In the genomic region with DNA sequence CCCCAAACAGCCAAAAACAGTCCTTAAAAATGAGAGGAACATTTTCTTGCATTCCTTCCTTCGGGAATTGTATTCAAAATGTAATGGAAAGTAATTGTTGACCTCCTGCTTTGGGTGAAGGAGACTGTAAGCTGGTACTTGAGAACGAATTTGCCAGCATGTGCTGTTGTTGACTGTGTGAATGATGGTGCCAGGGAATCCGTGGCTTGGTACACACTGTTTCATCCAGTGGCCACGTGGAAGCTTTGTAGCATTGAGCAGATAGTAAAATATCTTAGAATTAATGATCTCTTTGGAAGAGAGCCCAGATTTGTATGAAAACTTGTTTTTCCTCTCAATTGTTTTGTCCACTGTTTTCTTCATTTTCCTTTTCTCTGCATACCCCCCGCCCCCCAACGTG, we compare ENCODE assay signal across 29 cellular contexts. TPM values are rescaled to one million over a fixed set of nuclear protein-coding genes. Genes with fewer than 3 reads are reported as not detected.
DNase-seq lines count a peak whose midpoint lies in the region; ATAC-seq and TF ChIP-seq lines count a peak whose summit lies in the region.
"Had no signal": no experiment of that assay in that cellular context is flagged by ENCODE, and none has a peak within 500 bp of the region (broad histone marks: within the 10 kb centered on the region; RNA-seq: fewer than 3 reads in every experiment).

No MANE protein-coding gene starts in this region.

- H3K4me3 Mint-ChIP-seq in activated naive CD8-positive, alpha-beta T cell, result peak overlapping the region; percentile 18
- H3K4me3 Mint-ChIP-seq in activated naive CD8-positive, alpha-beta T cell treated with anti-CD3 and anti-CD28 coated beads for 36 hours, result no peak overlapping the region
- peak overlapping the region in 4 of 5 experiments; percentile 62 to 76 (median 72) for H3K4me3 Mint-ChIP-seq in brain
- H3K4me3 Mint-ChIP-seq: T-cell had no signal

- TF ChIP-seq POLR2A in GM18505 (IDR thresholded peaks at IDR 0.05; ENCODE audit: borderline replicate concordance, extremely low read depth, insufficient read depth, insufficient read length), result no peak

- H3K27ac ChIP-seq in neural cell (ENCODE audit: low read length), result no peak overlapping the region
- H3K27ac ChIP-seq: GM23248, PC-9, SJSA1 had no signal

- H3K4me3 ChIP-seq in neural cell (ENCODE audit: low read length), result peak overlapping the region; percentile 75
- H3K4me3 ChIP-seq: GM23248, PC-9, SJSA1 had no signal

- ATAC-seq in GM18505 (IDR thresholded peaks at IDR 0.05; ENCODE audit: unreplicated experiment), result no peak
- ATAC-seq: Right ventricle myocardium inferior, T-cell had no signal

- no peaks in the 10 kb centered on the region for H3K9me2 ChIP-seq in neural cell (ENCODE audit: insufficient read depth, low read length)

- H3K27ac Mint-ChIP-seq in activated naive CD8-positive, alpha-beta T cell, result no peak overlapping the region
- no peak overlapping the region for H3K27ac Mint-ChIP-seq in activated naive CD8-positive, alpha-beta T cell treated with anti-CD3 and anti-CD28 coated beads for 36 hours
- H3K27ac Mint-ChIP-seq in brain, result no peak overlapping the region
- H3K27ac Mint-ChIP-seq: CD14-positive monocyte; CD8-positive, alpha-beta memory T cell; T-cell had no signal

- peaks cover 19% of the 10 kb centered on the region for H3K4me1 Mint-ChIP-seq in activated naive CD8-positive, alpha-beta T cell (ENCODE audit: low read depth)
- peaks cover 20% of the 10 kb centered on the region for H3K4me1 Mint-ChIP-seq in activated naive CD8-positive, alpha-beta T cell treated with anti-CD3 and anti-CD28 coated beads for 36 hours
- peaks cover 4% of the 10 kb centered on the region for H3K4me1 Mint-ChIP-seq in brain

- no peaks in the 10 kb centered on the region for H3K36me3 Mint-ChIP-seq in activated naive CD8-positive, alpha-beta T cell
- no peaks in the 10 kb centered on the region for H3K36me3 Mint-ChIP-seq in activated naive CD8-positive, alpha-beta T cell treated with anti-CD3 and anti-CD28 coated beads for 36 hours
- H3K36me3 Mint-ChIP-seq in brain, result no peaks in the 10 kb centered on the region
- H3K36me3 Mint-ChIP-seq: CD8-positive, alpha-beta memory T cell had no signal

- peaks cover 55% of the 10 kb centered on the region for H3K27me3 ChIP-seq in neural cell (ENCODE audit: insufficient read depth, low read depth, low read length)

- no peaks in the 10 kb centered on the region for H4K20me1 ChIP-seq in neural cell (ENCODE audit: insufficient read depth)

- no peak for TF ChIP-seq EP300 in neural cell (conservative IDR thresholded peaks at IDR 0.05; ENCODE audit: poor library complexity, severe bottlenecking)

- no peaks in the 10 kb centered on the region for H3F3A ChIP-seq in neural cell (ENCODE audit: insufficient read depth, low read length, poor library complexity, severe bottlenecking)

- no peaks in the 10 kb centered on the region for H3K9me3 ChIP-seq in neural cell (ENCODE audit: low read length)
- H3K9me3 ChIP-seq: BE2C had no signal

- H3K27me3 Mint-ChIP-seq in activated naive CD8-positive, alpha-beta T cell, result peaks cover 44% of the 10 kb centered on the region
- H3K27me3 Mint-ChIP-seq in activated naive CD8-positive, alpha-beta T cell treated with anti-CD3 and anti-CD28 coated beads for 36 hours, result peaks cover 75% of the 10 kb centered on the region
- peaks cover 78% of the 10 kb centered on the region for H3K27me3 Mint-ChIP-seq in brain

- no peaks in the 10 kb centered on the region for H3K9me3 Mint-ChIP-seq in activated naive CD8-positive, alpha-beta T cell (ENCODE audit: low read depth)
- H3K9me3 Mint-ChIP-seq in activated naive CD8-positive, alpha-beta T cell treated with anti-CD3 and anti-CD28 coated beads for 36 hours, result no peaks in the 10 kb centered on the region
- peaks cover 0 to 3% (median 0%) of the 10 kb centered on the region in 5 experiments for H3K9me3 Mint-ChIP-seq in brain
- H3K9me3 Mint-ChIP-seq: T-cell had no signal

- no peak for TF ChIP-seq CTCF in brain (conservative IDR thresholded peaks at IDR 0.05)
- no peak for TF ChIP-seq CTCF in neural cell (IDR thresholded peaks at IDR 0.05; ENCODE audit: poor library complexity, severe bottlenecking)

- H3K4me2 ChIP-seq in neural cell (ENCODE audit: low read length), result no peak overlapping the region
- H3K4me2 ChIP-seq: PC-9 had no signal

- DNase-seq in activated naive CD8-positive, alpha-beta T cell treated with anti-CD3 and anti-CD28 coated beads for 36 hours, result no peak
- no peak for DNase-seq in NCI-H1694 (lab: John Stamatoyannopoulos, UW)
- DNase-seq in nucleus accumbens (lab: John Stamatoyannopoulos, UW), result no peak
- DNase-seq: BE2C; CD8-positive, alpha-beta memory T cell; DMS 273 treated with DMSO at 0.1 percent for 48 hours; DND-41; GM23248; HCEC 1CT; IMR-90; KG1; NCI-H1048; NCI-H1417; NCI-H1694 treated with DMSO at 0.1 percent for 48 hours; NCI-H2171 treated with DMSO at 0.1 percent for 48 hours; NCI-H345; NCI-H510A treated with DMSO at 0.1 percent for 48 hours; NCI-H774; PC-9; T-cell had no signal

- no peak overlapping the region for H3K9ac ChIP-seq in neural cell (ENCODE audit: low read length)
- H3K9ac ChIP-seq: GM23248 had no signal

- no peak for TF ChIP-seq RAD21 in neural cell (conservative IDR thresholded peaks at IDR 0.05)

- no peaks in the 10 kb centered on the region for H3K79me2 ChIP-seq in neural cell (replicated peaks; ENCODE audit: insufficient read depth, low read length)

- H2AFZ ChIP-seq in neural cell (ENCODE audit: low read depth, low read length), result no peak overlapping the region
- H2AFZ ChIP-seq: GM23248, PC-9 had no signal

- no peaks in the 10 kb centered on the region for H3K36me3 ChIP-seq in neural cell (ENCODE audit: insufficient read depth, low read length)
- H3K36me3 ChIP-seq: BE2C, SJSA1 had no signal

TF ChIP-seq in neural cell, 6 proteins besides CTCF, POLR2A, EP300 and RAD21:
- no peak for TF ChIP-seq EZH2 (IDR thresholded peaks at IDR 0.05; ENCODE audit: borderline replicate concordance, insufficient read depth, low read length, poor library complexity, severe bottlenecking)
- no peak for TF ChIP-seq POLR2AphosphoS5 (IDR thresholded peaks at IDR 0.05)
- TF ChIP-seq, protein P1, sequence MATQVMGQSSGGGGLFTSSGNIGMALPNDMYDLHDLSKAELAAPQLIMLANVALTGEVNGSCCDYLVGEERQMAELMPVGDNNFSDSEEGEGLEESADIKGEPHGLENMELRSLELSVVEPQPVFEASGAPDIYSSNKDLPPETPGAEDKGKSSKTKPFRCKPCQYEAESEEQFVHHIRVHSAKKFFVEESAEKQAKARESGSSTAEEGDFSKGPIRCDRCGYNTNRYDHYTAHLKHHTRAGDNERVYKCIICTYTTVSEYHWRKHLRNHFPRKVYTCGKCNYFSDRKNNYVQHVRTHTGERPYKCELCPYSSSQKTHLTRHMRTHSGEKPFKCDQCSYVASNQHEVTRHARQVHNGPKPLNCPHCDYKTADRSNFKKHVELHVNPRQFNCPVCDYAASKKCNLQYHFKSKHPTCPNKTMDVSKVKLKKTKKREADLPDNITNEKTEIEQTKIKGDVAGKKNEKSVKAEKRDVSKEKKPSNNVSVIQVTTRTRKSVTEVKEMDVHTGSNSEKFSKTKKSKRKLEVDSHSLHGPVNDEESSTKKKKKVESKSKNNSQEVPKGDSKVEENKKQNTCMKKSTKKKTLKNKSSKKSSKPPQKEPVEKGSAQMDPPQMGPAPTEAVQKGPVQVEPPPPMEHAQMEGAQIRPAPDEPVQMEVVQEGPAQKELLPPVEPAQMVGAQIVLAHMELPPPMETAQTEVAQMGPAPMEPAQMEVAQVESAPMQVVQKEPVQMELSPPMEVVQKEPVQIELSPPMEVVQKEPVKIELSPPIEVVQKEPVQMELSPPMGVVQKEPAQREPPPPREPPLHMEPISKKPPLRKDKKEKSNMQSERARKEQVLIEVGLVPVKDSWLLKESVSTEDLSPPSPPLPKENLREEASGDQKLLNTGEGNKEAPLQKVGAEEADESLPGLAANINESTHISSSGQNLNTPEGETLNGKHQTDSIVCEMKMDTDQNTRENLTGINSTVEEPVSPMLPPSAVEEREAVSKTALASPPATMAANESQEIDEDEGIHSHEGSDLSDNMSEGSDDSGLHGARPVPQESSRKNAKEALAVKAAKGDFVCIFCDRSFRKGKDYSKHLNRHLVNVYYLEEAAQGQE (IDR thresholded peaks at IDR 0.05; ENCODE audit: borderline replicate concordance), result no peak
- TF ChIP-seq MXI1 (conservative IDR thresholded peaks at IDR 0.05; ENCODE audit: poor library complexity, severe bottlenecking), result no peak
- TF ChIP-seq TAF1 (IDR thresholded peaks at IDR 0.05; ENCODE audit: low read depth), result no peak
- TF ChIP-seq SMC3 (conservative IDR thresholded peaks at IDR 0.05; ENCODE audit: poor library complexity), result no peak

RNA-seq across cellular contexts. Expression of a gene that starts 1.7 kb away (rescaled TPM):
- not detected for total RNA-seq in activated naive CD8-positive, alpha-beta T cell treated with anti-CD3 and anti-CD28 coated beads for 36 hours
- not detected for polyA plus RNA-seq in brain (ENCODE audit: insufficient read depth, low read depth, low replicate concordance)
- polyA plus RNA-seq in neural cell, result not detected in 2 replicates
- polyA minus RNA-seq in neural cell, result not detected in 2 replicates
- total RNA-seq: A673; CD8-positive, alpha-beta memory T cell; GM23248; IMR-90; PC-9; Right ventricle myocardium inferior; RPMI7951; SJSA1; T-cell had no signal
- polyA plus RNA-seq: CD14-positive monocyte; CD8-positive, alpha-beta memory T cell; GM23248; IMR-90 had no signal

RNA-seq across cellular contexts. Expression of a gene that starts 15.2 kb away (rescaled TPM):
- total RNA-seq in activated naive CD8-positive, alpha-beta T cell treated with anti-CD3 and anti-CD28 coated beads for 36 hours, result 10 to 100 TPM; 20.3 to 21.4 TPM
- polyA plus RNA-seq in brain (ENCODE audit: insufficient read depth, low read depth, low replicate concordance) (11.1 TPM), neural cell (46.0 and 51.1 TPM in 2 replicates)
- 51.6 and 54.4 TPM in 2 replicates for polyA minus RNA-seq in neural cell
